ENCODE assay signal across 31 cellular contexts in the genomic region with DNA sequence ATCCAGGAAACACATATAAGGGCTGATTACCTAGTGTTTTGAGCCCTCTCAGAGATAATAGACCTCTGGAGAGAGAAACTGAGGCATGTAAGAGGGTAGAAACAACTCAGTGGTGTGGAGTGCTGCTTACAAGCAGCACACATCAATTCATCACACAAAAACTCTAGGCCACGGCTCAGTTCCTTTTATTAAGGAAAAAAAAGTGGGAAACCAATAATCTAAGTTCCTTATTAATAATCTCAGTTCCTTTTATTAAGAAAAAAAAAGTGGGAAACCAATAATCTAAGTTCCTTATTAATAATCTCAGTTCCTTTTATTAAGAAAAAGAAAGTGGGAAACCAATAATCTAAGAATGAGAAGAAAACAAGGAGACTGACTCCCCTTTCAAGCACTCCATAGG.
"Had no signal": no experiment of that assay in that cellular context is flagged by ENCODE, and none has a peak within 500 bp of the region (broad histone marks: within the 10 kb centered on the region; RNA-seq: fewer than 3 reads in every experiment).

No MANE protein-coding gene starts in this region.

- H3K27ac ChIP-seq: adrenal gland, body of pancreas, brain microvascular endothelial cell, breast epithelium, VCaP had no signal

- H3K4me3 ChIP-seq: adrenal gland, body of pancreas, breast epithelium had no signal

- ATAC-seq: activated CD8-positive, alpha-beta T cell treated with anti-CD3 and anti-CD28 coated beads for 36 hours; activated naive CD4-positive, alpha-beta T cell treated with anti-CD3 and anti-CD28 coated beads, Interleukin-2, amount 50 U/mL, for 72 hours; activated T-cell treated with anti-CD3 and anti-CD28 coated beads, Interleukin-2, amount 50 U/mL, for 4 hours; activated T-cell treated with anti-CD3 and anti-CD28 coated beads, Interleukin-2, amount 50 U/mL, for 72 hours; activated T-helper 17 cell treated with anti-CD3 and anti-CD28 coated beads, Interleukin-2, amount 50 U/mL, for 72 hours; body of pancreas had no signal

- H3K9me3 ChIP-seq: body of pancreas, breast epithelium had no signal

- H3K4me1 ChIP-seq: adrenal gland, body of pancreas, breast epithelium had no signal

- DNase-seq: activated B cell treated with CpG ODN at 0.5 μM for 24 hours; activated CD4-positive, alpha-beta memory T cell treated with anti-CD3 and anti-CD28 coated beads for 36 hours; activated CD4-positive, alpha-beta T cell treated with anti-CD3 and anti-CD28 coated beads for 4 hours; activated CD4-positive, alpha-beta T cell treated with anti-CD3 and anti-CD28 coated beads, Interleukin-2, amount 10 ng/mL, durations not matched to agents 24 days and 14 days; activated CD4-positive, alpha-beta T cell treated with anti-CD3 and anti-CD28 coated beads, Interleukin-2, amount 50 U/mL, for 1 hour; activated CD4-positive, alpha-beta T cell treated with anti-CD3 and anti-CD28 coated beads, Interleukin-2, amount 50 U/mL, for 4 hours; activated CD4-positive, CD25-positive, alpha-beta regulatory T cell treated with anti-CD3 and anti-CD28 coated beads, Interleukin-2, amount 50 U/mL, for 72 hours; activated CD8-positive, alpha-beta memory T cell treated with anti-CD3 and anti-CD28 coated beads, Interleukin-2, amount 50 U/mL, for 4 hours; activated CD8-positive, alpha-beta T cell treated with anti-CD3 and anti-CD28 coated beads for 36 hours; activated effector memory CD4-positive, alpha-beta T cell treated with anti-CD3 and anti-CD28 coated beads, Interleukin-2, amount 50 U/mL, for 16 hours; activated gamma-delta T cell treated with Interleukin-2 at 50 U/mL for 16 hours; activated naive CD4-positive, alpha-beta T cell; activated naive CD4-positive, alpha-beta T cell treated with anti-CD3 and anti-CD28 coated beads for 36 hours; activated naive CD4-positive, alpha-beta T cell treated with anti-CD3 and anti-CD28 coated beads, Interleukin-2, amount 50 U/mL, for 16 hours; activated naive CD8-positive, alpha-beta T cell treated with anti-CD3 and anti-CD28 coated beads for 36 hours; activated T-cell treated with anti-CD3 and anti-CD28 coated beads for 4 hours; activated T-cell treated with anti-CD3 and anti-CD28 coated beads, Interleukin-2, amount 50 U/mL, for 1 hour; activated T-cell treated with anti-CD3 and anti-CD28 coated beads, Interleukin-2, amount 50 U/mL, for 4 hours; activated T-cell treated with anti-CD3 and anti-CD28 coated beads, Interleukin-2, amount 50 U/mL, for 72 hours; adrenal gland; amniotic stem cell; aorta; body of pancreas; brain microvascular endothelial cell; central memory CD4-positive, alpha-beta T cell; T-helper 2 cell; T-helper 9 cell had no signal

- H3K36me3 ChIP-seq: adrenal gland, brain microvascular endothelial cell, breast epithelium had no signal

- H3K27me3 ChIP-seq: adrenal gland, body of pancreas, brain microvascular endothelial cell, breast epithelium had no signal
